Comparison of ENCODE assay signal across 7 cellular contexts in the genomic region with DNA sequence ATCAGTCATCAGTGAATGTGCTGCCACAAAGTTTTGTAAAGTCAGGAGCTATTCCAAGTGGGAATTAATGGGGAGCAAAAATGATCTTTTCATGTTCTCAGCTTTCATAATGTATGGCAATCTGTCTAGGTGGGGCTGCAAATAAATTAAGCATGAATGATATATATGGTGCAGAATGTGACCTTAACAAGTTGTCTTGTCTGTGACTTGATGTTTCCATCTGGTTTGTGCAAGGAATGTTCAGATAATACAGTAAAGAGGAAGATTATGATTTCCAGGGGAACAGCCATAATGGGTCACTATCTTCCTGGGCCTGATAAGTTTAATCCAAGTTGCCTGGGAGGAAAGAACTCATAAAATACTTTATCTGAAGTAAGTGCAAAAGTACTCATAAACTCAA.
"Had no signal": no experiment of that assay in that cellular context is flagged by ENCODE, and none has a peak within 500 bp of the region (broad histone marks: within the 10 kb centered on the region; RNA-seq: fewer than 3 reads in every experiment).

No MANE protein-coding gene starts in this region.

- ATAC-seq: HCT116, HepG2 had no signal

- DNase-seq: GM23248, GOT3, H7, HFFc6, KBM-7 had no signal
